7 cellular contexts compared by ENCODE assay signal in the genomic region with DNA sequence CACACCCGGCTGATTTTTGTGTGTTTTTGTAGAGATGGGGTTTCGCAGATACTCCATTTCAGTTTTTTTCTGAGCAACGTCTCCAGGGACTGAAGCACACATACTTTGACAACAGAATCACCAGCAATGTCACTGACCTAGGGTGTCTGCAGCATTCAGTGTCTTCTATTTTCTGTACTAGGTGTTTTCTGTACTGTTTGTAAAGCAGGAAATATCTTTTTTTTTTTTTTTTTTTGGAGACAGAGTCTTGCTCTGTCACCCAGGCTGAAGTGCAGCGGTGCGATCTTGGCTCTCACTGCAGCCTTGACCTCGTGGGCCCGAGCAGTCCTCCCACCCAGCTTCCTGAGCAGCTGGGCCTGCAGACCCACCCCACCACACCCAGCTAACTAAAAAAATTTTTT. TPM values are rescaled to one million over a fixed set of nuclear protein-coding genes. Genes with fewer than 3 reads are reported as not detected.
DNase-seq lines count a peak whose midpoint lies in the region; ATAC-seq, FAIRE-seq and TF ChIP-seq lines count a peak whose summit lies in the region.

No MANE protein-coding gene starts in this region.

- H3K9ac ChIP-seq in colonic mucosa (ENCODE audit: low read depth in 2 of 2, low read length in 2 of 2) = no peak overlapping the region
- peak overlapping the region; percentile 41 for H3K9ac ChIP-seq in skeletal muscle satellite cell (ENCODE audit: low read depth, low read length)

- intact Hi-C loops in colonic mucosa (cut with DNase I) = no loop called here

- peak overlapping the region; percentile 50 for H3K4me2 ChIP-seq in skeletal muscle satellite cell (ENCODE audit: low read length)

- peak; percentile 51 for FAIRE-seq in GM19239 (lab: Jason Lieb, UNC)

- H3K4me1 ChIP-seq in colonic mucosa (peaks cover 22% of the 10 kb centered on the region), skeletal muscle satellite cell (ENCODE audit: control insufficient read depth, insufficient read depth, low read length) (peaks cover 15% of the 10 kb centered on the region)

- H3K36me3 ChIP-seq in colonic mucosa = peaks cover 6% of the 10 kb centered on the region
- H3K36me3 ChIP-seq in skeletal muscle satellite cell (ENCODE audit: insufficient read depth, low read length) = peaks cover 14% of the 10 kb centered on the region

- H3K9me3 ChIP-seq in colonic mucosa (no peaks in the 10 kb centered on the region), skeletal muscle satellite cell (replicated peaks; ENCODE audit: low read length) (no peaks in the 10 kb centered on the region)

- peak; percentile 50 for ATAC-seq in HG03097 (IDR thresholded peaks at IDR 0.05; ENCODE audit: low FRiP score, unreplicated experiment)

- H3K4me3 ChIP-seq in colonic mucosa = no peak overlapping the region
- H3K4me3 ChIP-seq in skeletal muscle satellite cell (ENCODE audit: low read length) = no peak overlapping the region

- TF ChIP-seq CTCF in colonic mucosa (IDR thresholded peaks at IDR 0.05) = no peak

- DNase-seq in GM19239 (ENCODE audit: insufficient read length, low spot score) (no peak), colonic mucosa (peak; percentile 45), HuH-7.5 (ENCODE audit: low spot score) (no peak), NCI-H2171 (lab: John Stamatoyannopoulos, UW) (no peak), NCI-H2029 treated with DMSO at 0.1 percent for 48 hours (lab: John Stamatoyannopoulos, UW) (no peak)

- H3K27me3 ChIP-seq in colonic mucosa (no peaks in the 10 kb centered on the region), skeletal muscle satellite cell (ENCODE audit: control insufficient read depth, insufficient read depth, low read length) (no peaks in the 10 kb centered on the region)

- peak overlapping the region; percentile 24 for H3K27ac ChIP-seq in colonic mucosa

RNA-seq across cellular contexts. Expression of gene ADD1, which starts 8.8 kb away (rescaled TPM):
- 100 to 1,000 TPM; 223 to 233 TPM for total RNA-seq in colonic mucosa
- 109 and 111 TPM in 2 replicates for total RNA-seq in skeletal muscle satellite cell (2012; rRNA removed)

RNA-seq across cellular contexts. Expression of gene SH3BP2, which starts 59.6 kb away (rescaled TPM):
- 10 to 100 TPM; 62.2 to 70.8 TPM for total RNA-seq in colonic mucosa
- total RNA-seq in skeletal muscle satellite cell (2012; rRNA removed) = 16.4 and 30.4 TPM in 2 replicates
